In genomic region chr17:27475981-27476895, GRCh38 we compare ENCODE assay signal across 18 cellular contexts. TPM values are rescaled to one million over a fixed set of nuclear protein-coding genes. Genes with fewer than 3 reads are reported as not detected.
DNase-seq lines count a peak whose midpoint lies in the region; ATAC-seq, FAIRE-seq and TF ChIP-seq lines count a peak whose summit lies in the region.
"Had no signal": no experiment of that assay in that cellular context is flagged by ENCODE, and none has a peak within 500 bp of the region (broad histone marks: within the 10 kb centered on the region; RNA-seq: fewer than 3 reads in every experiment).

No MANE protein-coding gene starts in this region.

- H3K9me3 Mint-ChIP-seq in activated T-cell treated with anti-CD3 and anti-CD28 coated beads, Interleukin-2, amount 50 U/mL, for 72 hours = no peaks in the 10 kb centered on the region
- H3K9me3 Mint-ChIP-seq in dendritic cell treated with granulocyte-macrophage colony-stimulating factor and Interleukin-4, amounts not matched to agents 40 ng/mL and 50 ng/mL, for 4 days = no peaks in the 10 kb centered on the region

- no peak overlapping the region for H3K4me3 ChIP-seq in spleen
- H3K4me3 ChIP-seq in ovary = no peak overlapping the region
- H3K4me3 ChIP-seq: esophagus squamous epithelium, HAP-1 had no signal

- H3K4me1 ChIP-seq in spleen (peaks cover 23 to 81% (median 69%) of the 10 kb centered on the region in 6 donors), ovary (ENCODE audit: insufficient read depth) (peaks cover 2% of the 10 kb centered on the region)

- no peaks in the 10 kb centered on the region for H3K27me3 Mint-ChIP-seq in activated T-cell treated with anti-CD3 and anti-CD28 coated beads, Interleukin-2, amount 50 U/mL, for 72 hours (ENCODE audit: low read depth)
- H3K27me3 Mint-ChIP-seq in dendritic cell treated with granulocyte-macrophage colony-stimulating factor and Interleukin-4, amounts not matched to agents 40 ng/mL and 50 ng/mL, for 4 days = no peaks in the 10 kb centered on the region

- no peak for DNase-seq in activated T-cell treated with anti-CD3 and anti-CD28 coated beads, Interleukin-2, amount 50 U/mL, for 72 hours
- DNase-seq in activated T-cell treated with anti-CD3 and anti-CD28 coated beads, Interleukin-2, amount 50 U/mL, for 1 hour = no peak
- DNase-seq in NCI-H524 (lab: John Stamatoyannopoulos, UW) = peak; percentile 75 to 90
- peak; percentile 59 for DNase-seq in spleen
- DNase-seq in ovary = no peak
- no peak for DNase-seq in frontal cortex (ENCODE audit: low spot score in 2 of 2)
- DNase-seq: activated gamma-delta T cell, Calu3, esophagus squamous epithelium, GDM1, head of caudate nucleus, Kasumi-1, NCI-H1436, right cardiac atrium had no signal

- FAIRE-seq in frontal cortex (lab: Jason Lieb, UNC) = no peak
- FAIRE-seq: keratinocyte had no signal

- TF ChIP-seq EP300 in ovary (IDR thresholded peaks at IDR 0.05) = no peak

- peak overlapping the region; percentile 82 to 84 for H3K4me3 Mint-ChIP-seq in activated T-cell treated with anti-CD3 and anti-CD28 coated beads, Interleukin-2, amount 50 U/mL, for 72 hours
- no peak overlapping the region for H3K4me3 Mint-ChIP-seq in dendritic cell treated with granulocyte-macrophage colony-stimulating factor and Interleukin-4, amounts not matched to agents 40 ng/mL and 50 ng/mL, for 4 days

- intact Hi-C loops in dendritic cell treated with granulocyte-macrophage colony-stimulating factor and Interleukin-4, amounts not matched to agents 40 ng/mL and 50 ng/mL, for 4 days (cut with micrococcal nuclease) = no loop called here
- intact Hi-C loops in spleen (cut with DNase I; ENCODE audit: low total_unique reads) = no loop called here
- intact Hi-C loops in ovary (cut with DNase I) = no loop called here

- H3K36me3 Mint-ChIP-seq in activated T-cell treated with anti-CD3 and anti-CD28 coated beads, Interleukin-2, amount 50 U/mL, for 72 hours (ENCODE audit: insufficient read depth in 2 of 2) = peaks cover 2 to 15% of the 10 kb centered on the region in 2 donors
- no peaks in the 10 kb centered on the region for H3K36me3 Mint-ChIP-seq in dendritic cell treated with granulocyte-macrophage colony-stimulating factor and Interleukin-4, amounts not matched to agents 40 ng/mL and 50 ng/mL, for 4 days (ENCODE audit: low read depth)

- no peaks in the 10 kb centered on the region for H3K9me3 ChIP-seq in spleen
- no peaks in the 10 kb centered on the region for H3K9me3 ChIP-seq in ovary
- H3K9me3 ChIP-seq: esophagus squamous epithelium, HAP-1 had no signal

- TF ChIP-seq CTCF in spleen (IDR thresholded peaks at IDR 0.05 in 8 of 11, conservative IDR thresholded peaks at IDR 0.05 in 3 of 11) = no peak
- TF ChIP-seq CTCF in ovary (IDR thresholded peaks at IDR 0.05) = no peak

- peak overlapping the region; percentile 58 for H3K27ac Mint-ChIP-seq in activated T-cell treated with anti-CD3 and anti-CD28 coated beads, Interleukin-2, amount 50 U/mL, for 72 hours
- peak overlapping the region; percentile 21 for H3K27ac Mint-ChIP-seq in dendritic cell treated with granulocyte-macrophage colony-stimulating factor and Interleukin-4, amounts not matched to agents 40 ng/mL and 50 ng/mL, for 4 days

- no peaks in the 10 kb centered on the region for H3K36me3 ChIP-seq in spleen
- no peaks in the 10 kb centered on the region for H3K36me3 ChIP-seq in ovary
- H3K36me3 ChIP-seq: esophagus squamous epithelium, HAP-1 had no signal

- ATAC-seq in activated T-cell treated with anti-CD3 and anti-CD28 coated beads, Interleukin-2, amount 50 U/mL, for 72 hours (replicated peaks in 1 of 2) = no peak
- no peak for ATAC-seq in GM18498 (IDR thresholded peaks at IDR 0.05; ENCODE audit: unreplicated experiment)
- ATAC-seq: right cardiac atrium had no signal

- peaks cover 100% of the 10 kb centered on the region for H3K4me1 Mint-ChIP-seq in activated T-cell treated with anti-CD3 and anti-CD28 coated beads, Interleukin-2, amount 50 U/mL, for 72 hours (ENCODE audit: low read depth)
- H3K4me1 Mint-ChIP-seq in dendritic cell treated with granulocyte-macrophage colony-stimulating factor and Interleukin-4, amounts not matched to agents 40 ng/mL and 50 ng/mL, for 4 days (ENCODE audit: low read depth) = peaks cover 71% of the 10 kb centered on the region

- H3K27me3 ChIP-seq in spleen (replicated peaks in 1 of 7) = no peaks in the 10 kb centered on the region
- H3K27me3 ChIP-seq in ovary = no peaks in the 10 kb centered on the region
- H3K27me3 ChIP-seq: esophagus squamous epithelium had no signal

- H3K27ac ChIP-seq in spleen (no peak overlapping the region), ovary (no peak overlapping the region)

- TF ChIP-seq POLR2A in spleen (IDR thresholded peaks at IDR 0.05) (no peak), ovary (IDR thresholded peaks at IDR 0.05) (no peak)

- 80 to 91% (median 86%) methylated on average over 8 to 14 of the region's 14 CpGs for WGBS in spleen, 5 donors
- WGBS in ovary, 3 donors = 87 to 88% (median 88%) methylated on average over 14 of the region's 14 CpGs

RNA-seq across cellular contexts. Expression of gene KSR1, which starts 20.0 kb away (rescaled TPM):
- total RNA-seq in activated T-cell treated with anti-CD3 and anti-CD28 coated beads, Interleukin-2, amount 50 U/mL, for 72 hours = 100 to 1,000 TPM; 191 to 296 TPM
- total RNA-seq in spleen (100 to 1,000 TPM in 1 of 7 donors, 10 to 100 TPM in 6; 35.2 to 100 (median 58.7) TPM), ovary (10 to 100 TPM; 29.2 to 84.8 (median 39.5) TPM), frontal cortex (12.6 TPM)
- polyA plus RNA-seq in spleen (10 to 100 TPM in 2 of 3 donors, 1 to 10 TPM in 1; 6.4 to 24.0 (median 12.0) TPM), ovary (10 to 100 TPM; 27.7 to 56.9 TPM)

Comparison
In these comparisons a context has a peak if more than half of its experiments do, and no peak if none do; other contexts are left out.
1. DNase-seq: peak in NCI-H524 (2 of 2) and spleen (single experiment); none in activated T-cell treated with anti-CD3 and anti-CD28 coated beads, Interleukin-2, amount 50 U/mL, for 72 hours (0 of 2), activated T-cell treated with anti-CD3 and anti-CD28 coated beads, Interleukin-2, amount 50 U/mL, for 1 hour (single experiment), ovary (0 of 5) and frontal cortex (0 of 2).